ENCODE assay signal across 1 cellular context in the genomic region with DNA sequence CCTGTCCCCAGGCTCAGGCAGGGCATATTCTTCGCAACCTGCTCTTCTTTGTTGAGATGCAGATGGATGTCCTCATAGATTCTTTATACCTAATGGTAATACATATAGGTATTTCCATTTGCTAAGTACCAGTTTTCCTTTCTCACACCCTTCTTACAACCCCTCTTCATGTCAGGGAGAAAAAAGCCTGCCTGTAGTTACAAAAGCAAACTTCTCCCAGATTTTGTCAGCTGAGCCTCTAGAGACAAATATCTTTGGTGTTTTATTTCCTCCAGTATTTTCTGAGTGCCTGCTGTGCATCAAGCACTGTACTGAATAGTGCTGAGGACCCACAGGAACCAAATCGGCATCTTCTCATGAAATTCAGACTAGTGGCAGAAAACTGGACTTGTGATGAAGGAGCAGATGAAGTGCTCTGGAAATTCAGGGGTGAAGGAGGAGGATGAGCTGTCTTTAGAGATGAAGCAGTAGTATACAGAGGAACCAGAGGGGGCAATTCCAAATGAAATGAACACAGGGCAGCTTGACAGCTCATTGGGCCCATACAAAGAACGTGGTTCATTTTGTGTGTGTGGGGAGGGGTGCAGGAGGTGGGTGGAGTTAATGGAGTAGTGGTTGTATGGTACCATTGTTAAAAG.
TF ChIP-seq lines count a peak whose summit lies in the region.

No MANE protein-coding gene starts in this region.

TF ChIP-seq in HepG2, 621 proteins besides CTCF, POLR2A, EP300 and RAD21 (continues in another document):
- no peak for TF ChIP-seq CREB1 (IDR thresholded peaks at IDR 0.05)
- peak; percentile 27; the same call in 1 of the 2 replicates for TF ChIP-seq CREB1 (CRISPR knock-in tag; IDR thresholded peaks at IDR 0.05)
- TF ChIP-seq SIN3B (IDR thresholded peaks at IDR 0.05; ENCODE audit: low read length): no peak
- TF ChIP-seq DNMT1 (CRISPR knock-in tag; IDR thresholded peaks at IDR 0.05): no peak
- peak; percentile 68 for TF ChIP-seq POLR2AphosphoS5 (IDR thresholded peaks at IDR 0.05; ENCODE audit: low read depth, low read length)
- no peak for TF ChIP-seq KLF12 (CRISPR knock-in tag; IDR thresholded peaks at IDR 0.05; ENCODE audit: borderline replicate concordance)
- TF ChIP-seq ARID2 (CRISPR knock-in tag; IDR thresholded peaks at IDR 0.05; ENCODE audit: borderline replicate concordance): no peak
- TF ChIP-seq RNF2 (conservative IDR thresholded peaks at IDR 0.05; ENCODE audit: low read depth): no peak
- no peak for TF ChIP-seq HMG20B (CRISPR knock-in tag; conservative IDR thresholded peaks at IDR 0.05)
- no peak for TF ChIP-seq MBNL3 (CRISPR knock-in tag; conservative IDR thresholded peaks at IDR 0.05)
- TF ChIP-seq JUN (CRISPR knock-in tag; IDR thresholded peaks at IDR 0.05): no peak
- no peak for TF ChIP-seq SNRNP70 (IDR thresholded peaks at IDR 0.05; ENCODE audit: low read depth, low read length)
- TF ChIP-seq MXD3 (CRISPR knock-in tag; IDR thresholded peaks at IDR 0.05): no peak
- TF ChIP-seq FOXM1 (CRISPR knock-in tag; IDR thresholded peaks at IDR 0.05): no peak
- TF ChIP-seq ZNF644 (CRISPR knock-in tag; IDR thresholded peaks at IDR 0.05; ENCODE audit: low read depth): no peak
- TF ChIP-seq ZC3H13 (CRISPR knock-in tag; IDR thresholded peaks at IDR 0.05): peak; percentile 79
- no peak for TF ChIP-seq ZNF34 (CRISPR knock-in tag; IDR thresholded peaks at IDR 0.05; ENCODE audit: borderline replicate concordance)
- no peak for TF ChIP-seq SCMH1 (CRISPR knock-in tag; IDR thresholded peaks at IDR 0.05; ENCODE audit: borderline replicate concordance)
- TF ChIP-seq HOXA7 (CRISPR knock-in tag; IDR thresholded peaks at IDR 0.05): no peak
- no peak for TF ChIP-seq SOX5 (CRISPR knock-in tag; IDR thresholded peaks at IDR 0.05; ENCODE audit: borderline replicate concordance)
- TF ChIP-seq RARG (CRISPR knock-in tag; IDR thresholded peaks at IDR 0.05; ENCODE audit: low read depth): no peak
- TF ChIP-seq, protein P1, sequence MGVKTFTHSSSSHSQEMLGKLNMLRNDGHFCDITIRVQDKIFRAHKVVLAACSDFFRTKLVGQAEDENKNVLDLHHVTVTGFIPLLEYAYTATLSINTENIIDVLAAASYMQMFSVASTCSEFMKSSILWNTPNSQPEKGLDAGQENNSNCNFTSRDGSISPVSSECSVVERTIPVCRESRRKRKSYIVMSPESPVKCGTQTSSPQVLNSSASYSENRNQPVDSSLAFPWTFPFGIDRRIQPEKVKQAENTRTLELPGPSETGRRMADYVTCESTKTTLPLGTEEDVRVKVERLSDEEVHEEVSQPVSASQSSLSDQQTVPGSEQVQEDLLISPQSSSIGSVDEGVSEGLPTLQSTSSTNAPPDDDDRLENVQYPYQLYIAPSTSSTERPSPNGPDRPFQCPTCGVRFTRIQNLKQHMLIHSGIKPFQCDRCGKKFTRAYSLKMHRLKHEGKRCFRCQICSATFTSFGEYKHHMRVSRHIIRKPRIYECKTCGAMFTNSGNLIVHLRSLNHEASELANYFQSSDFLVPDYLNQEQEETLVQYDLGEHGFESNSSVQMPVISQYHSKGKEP (CRISPR knock-in tag; IDR thresholded peaks at IDR 0.05): no peak
- no peak for TF ChIP-seq ZNF556 (CRISPR knock-in tag; IDR thresholded peaks at IDR 0.05; ENCODE audit: borderline replicate concordance)
- TF ChIP-seq ZNF430 (CRISPR knock-in tag; IDR thresholded peaks at IDR 0.05): no peak
- TF ChIP-seq, protein P2, sequence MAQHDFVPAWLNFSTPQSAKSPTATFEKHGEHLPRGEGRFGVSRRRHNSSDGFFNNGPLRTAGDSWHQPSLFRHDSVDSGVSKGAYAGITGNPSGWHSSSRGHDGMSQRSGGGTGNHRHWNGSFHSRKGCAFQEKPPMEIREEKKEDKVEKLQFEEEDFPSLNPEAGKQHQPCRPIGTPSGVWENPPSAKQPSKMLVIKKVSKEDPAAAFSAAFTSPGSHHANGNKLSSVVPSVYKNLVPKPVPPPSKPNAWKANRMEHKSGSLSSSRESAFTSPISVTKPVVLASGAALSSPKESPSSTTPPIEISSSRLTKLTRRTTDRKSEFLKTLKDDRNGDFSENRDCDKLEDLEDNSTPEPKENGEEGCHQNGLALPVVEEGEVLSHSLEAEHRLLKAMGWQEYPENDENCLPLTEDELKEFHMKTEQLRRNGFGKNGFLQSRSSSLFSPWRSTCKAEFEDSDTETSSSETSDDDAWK (CRISPR knock-in tag; IDR thresholded peaks at IDR 0.05): no peak
- TF ChIP-seq ZNF510 (CRISPR knock-in tag; IDR thresholded peaks at IDR 0.05; ENCODE audit: low read depth): no peak
- TF ChIP-seq, protein P3, sequence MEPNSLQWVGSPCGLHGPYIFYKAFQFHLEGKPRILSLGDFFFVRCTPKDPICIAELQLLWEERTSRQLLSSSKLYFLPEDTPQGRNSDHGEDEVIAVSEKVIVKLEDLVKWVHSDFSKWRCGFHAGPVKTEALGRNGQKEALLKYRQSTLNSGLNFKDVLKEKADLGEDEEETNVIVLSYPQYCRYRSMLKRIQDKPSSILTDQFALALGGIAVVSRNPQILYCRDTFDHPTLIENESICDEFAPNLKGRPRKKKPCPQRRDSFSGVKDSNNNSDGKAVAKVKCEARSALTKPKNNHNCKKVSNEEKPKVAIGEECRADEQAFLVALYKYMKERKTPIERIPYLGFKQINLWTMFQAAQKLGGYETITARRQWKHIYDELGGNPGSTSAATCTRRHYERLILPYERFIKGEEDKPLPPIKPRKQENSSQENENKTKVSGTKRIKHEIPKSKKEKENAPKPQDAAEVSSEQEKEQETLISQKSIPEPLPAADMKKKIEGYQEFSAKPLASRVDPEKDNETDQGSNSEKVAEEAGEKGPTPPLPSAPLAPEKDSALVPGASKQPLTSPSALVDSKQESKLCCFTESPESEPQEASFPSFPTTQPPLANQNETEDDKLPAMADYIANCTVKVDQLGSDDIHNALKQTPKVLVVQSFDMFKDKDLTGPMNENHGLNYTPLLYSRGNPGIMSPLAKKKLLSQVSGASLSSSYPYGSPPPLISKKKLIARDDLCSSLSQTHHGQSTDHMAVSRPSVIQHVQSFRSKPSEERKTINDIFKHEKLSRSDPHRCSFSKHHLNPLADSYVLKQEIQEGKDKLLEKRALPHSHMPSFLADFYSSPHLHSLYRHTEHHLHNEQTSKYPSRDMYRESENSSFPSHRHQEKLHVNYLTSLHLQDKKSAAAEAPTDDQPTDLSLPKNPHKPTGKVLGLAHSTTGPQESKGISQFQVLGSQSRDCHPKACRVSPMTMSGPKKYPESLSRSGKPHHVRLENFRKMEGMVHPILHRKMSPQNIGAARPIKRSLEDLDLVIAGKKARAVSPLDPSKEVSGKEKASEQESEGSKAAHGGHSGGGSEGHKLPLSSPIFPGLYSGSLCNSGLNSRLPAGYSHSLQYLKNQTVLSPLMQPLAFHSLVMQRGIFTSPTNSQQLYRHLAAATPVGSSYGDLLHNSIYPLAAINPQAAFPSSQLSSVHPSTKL (CRISPR knock-in tag; IDR thresholded peaks at IDR 0.05): no peak
- TF ChIP-seq ZFYVE20 (CRISPR knock-in tag; IDR thresholded peaks at IDR 0.05; ENCODE audit: borderline replicate concordance, low read depth): no peak
- no peak for TF ChIP-seq ZNF687 (CRISPR knock-in tag; IDR thresholded peaks at IDR 0.05)
- peak; percentile 72 for TF ChIP-seq POLR2G (IDR thresholded peaks at IDR 0.05; ENCODE audit: low read depth, low read length)
- TF ChIP-seq ZNF605 (CRISPR knock-in tag; IDR thresholded peaks at IDR 0.05): no peak
- TF ChIP-seq, protein P4, sequence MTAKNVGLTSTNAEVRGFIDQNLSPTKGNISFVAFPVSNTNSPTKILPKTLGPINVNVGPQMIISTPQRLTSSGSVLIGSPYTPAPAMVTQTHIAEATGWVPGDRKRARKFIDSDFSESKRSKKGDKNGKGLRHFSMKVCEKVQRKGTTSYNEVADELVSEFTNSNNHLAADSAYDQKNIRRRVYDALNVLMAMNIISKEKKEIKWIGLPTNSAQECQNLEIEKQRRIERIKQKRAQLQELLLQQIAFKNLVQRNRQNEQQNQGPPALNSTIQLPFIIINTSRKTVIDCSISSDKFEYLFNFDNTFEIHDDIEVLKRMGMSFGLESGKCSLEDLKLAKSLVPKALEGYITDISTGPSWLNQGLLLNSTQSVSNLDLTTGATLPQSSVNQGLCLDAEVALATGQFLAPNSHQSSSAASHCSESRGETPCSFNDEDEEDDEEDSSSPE (CRISPR knock-in tag; IDR thresholded peaks at IDR 0.05): no peak
- TF ChIP-seq SP5 (CRISPR knock-in tag; IDR thresholded peaks at IDR 0.05; ENCODE audit: borderline replicate concordance, low read depth): 0 out of 2 replicates have a peak, but pooled peaks have one; percentile 11
- TF ChIP-seq NFIC (IDR thresholded peaks at IDR 0.05; ENCODE audit: low read length): no peak
- TF ChIP-seq, protein P5, sequence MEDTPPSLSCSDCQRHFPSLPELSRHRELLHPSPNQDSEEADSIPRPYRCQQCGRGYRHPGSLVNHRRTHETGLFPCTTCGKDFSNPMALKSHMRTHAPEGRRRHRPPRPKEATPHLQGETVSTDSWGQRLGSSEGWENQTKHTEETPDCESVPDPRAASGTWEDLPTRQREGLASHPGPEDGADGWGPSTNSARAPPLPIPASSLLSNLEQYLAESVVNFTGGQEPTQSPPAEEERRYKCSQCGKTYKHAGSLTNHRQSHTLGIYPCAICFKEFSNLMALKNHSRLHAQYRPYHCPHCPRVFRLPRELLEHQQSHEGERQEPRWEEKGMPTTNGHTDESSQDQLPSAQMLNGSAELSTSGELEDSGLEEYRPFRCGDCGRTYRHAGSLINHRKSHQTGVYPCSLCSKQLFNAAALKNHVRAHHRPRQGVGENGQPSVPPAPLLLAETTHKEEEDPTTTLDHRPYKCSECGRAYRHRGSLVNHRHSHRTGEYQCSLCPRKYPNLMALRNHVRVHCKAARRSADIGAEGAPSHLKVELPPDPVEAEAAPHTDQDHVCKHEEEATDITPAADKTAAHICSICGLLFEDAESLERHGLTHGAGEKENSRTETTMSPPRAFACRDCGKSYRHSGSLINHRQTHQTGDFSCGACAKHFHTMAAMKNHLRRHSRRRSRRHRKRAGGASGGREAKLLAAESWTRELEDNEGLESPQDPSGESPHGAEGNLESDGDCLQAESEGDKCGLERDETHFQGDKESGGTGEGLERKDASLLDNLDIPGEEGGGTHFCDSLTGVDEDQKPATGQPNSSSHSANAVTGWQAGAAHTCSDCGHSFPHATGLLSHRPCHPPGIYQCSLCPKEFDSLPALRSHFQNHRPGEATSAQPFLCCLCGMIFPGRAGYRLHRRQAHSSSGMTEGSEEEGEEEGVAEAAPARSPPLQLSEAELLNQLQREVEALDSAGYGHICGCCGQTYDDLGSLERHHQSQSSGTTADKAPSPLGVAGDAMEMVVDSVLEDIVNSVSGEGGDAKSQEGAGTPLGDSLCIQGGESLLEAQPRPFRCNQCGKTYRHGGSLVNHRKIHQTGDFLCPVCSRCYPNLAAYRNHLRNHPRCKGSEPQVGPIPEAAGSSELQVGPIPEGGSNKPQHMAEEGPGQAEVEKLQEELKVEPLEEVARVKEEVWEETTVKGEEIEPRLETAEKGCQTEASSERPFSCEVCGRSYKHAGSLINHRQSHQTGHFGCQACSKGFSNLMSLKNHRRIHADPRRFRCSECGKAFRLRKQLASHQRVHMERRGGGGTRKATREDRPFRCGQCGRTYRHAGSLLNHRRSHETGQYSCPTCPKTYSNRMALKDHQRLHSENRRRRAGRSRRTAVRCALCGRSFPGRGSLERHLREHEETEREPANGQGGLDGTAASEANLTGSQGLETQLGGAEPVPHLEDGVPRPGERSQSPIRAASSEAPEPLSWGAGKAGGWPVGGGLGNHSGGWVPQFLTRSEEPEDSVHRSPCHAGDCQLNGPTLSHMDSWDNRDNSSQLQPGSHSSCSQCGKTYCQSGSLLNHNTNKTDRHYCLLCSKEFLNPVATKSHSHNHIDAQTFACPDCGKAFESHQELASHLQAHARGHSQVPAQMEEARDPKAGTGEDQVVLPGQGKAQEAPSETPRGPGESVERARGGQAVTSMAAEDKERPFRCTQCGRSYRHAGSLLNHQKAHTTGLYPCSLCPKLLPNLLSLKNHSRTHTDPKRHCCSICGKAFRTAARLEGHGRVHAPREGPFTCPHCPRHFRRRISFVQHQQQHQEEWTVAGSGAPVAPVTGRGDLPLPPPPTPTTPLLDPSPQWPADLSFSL (CRISPR knock-in tag; IDR thresholded peaks at IDR 0.05): no peak
- peak; percentile 84 for TF ChIP-seq RBM22 (optimal IDR thresholded peaks at IDR 0.05; ENCODE audit: low read length)
- no peak for TF ChIP-seq ONECUT2 (CRISPR knock-in tag; IDR thresholded peaks at IDR 0.05)
